ENCODE assay signal across 11 cellular contexts in the genomic region with DNA sequence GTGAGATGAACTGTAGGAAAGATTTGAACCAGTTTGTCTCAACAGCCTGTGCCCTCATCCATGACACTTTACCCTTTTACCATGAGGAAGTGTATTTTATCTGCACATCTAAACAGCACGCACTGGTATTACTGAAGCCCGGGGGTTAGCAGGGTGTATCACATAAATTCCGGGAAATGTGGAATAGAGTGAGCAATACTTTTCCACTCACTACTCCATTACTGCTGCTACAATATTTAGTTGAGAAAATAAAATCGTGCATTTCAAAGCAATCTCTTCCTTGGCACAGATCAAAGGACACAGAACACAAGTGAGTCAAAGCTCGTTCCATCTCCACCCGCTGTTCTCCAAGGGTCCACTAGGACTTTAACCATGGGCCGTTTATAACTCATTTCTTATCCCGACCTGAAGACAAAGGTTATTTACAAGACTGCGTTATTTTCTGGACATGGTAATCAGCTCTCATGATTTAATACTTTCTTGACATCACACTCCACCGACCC. TPM values are rescaled to one million over a fixed set of nuclear protein-coding genes. Genes with fewer than 3 reads are reported as not detected.
DNase-seq lines count a peak whose midpoint lies in the region; ATAC-seq and TF ChIP-seq lines count a peak whose summit lies in the region.
"Had no signal": no experiment of that assay in that cellular context is flagged by ENCODE, and none has a peak within 500 bp of the region (broad histone marks: within the 10 kb centered on the region; RNA-seq: fewer than 3 reads in every experiment).

No MANE protein-coding gene starts in this region.

- H3K4me3 ChIP-seq in endodermal cell (ENCODE audit: low read length) = no peak overlapping the region
- no peak overlapping the region for H3K4me3 ChIP-seq in trophoblast cell (ENCODE audit: low read depth, low read length)
- H3K4me3 ChIP-seq in ascending aorta = no peak overlapping the region
- H3K4me3 ChIP-seq: adrenal gland had no signal

- H3K36me3 ChIP-seq in endodermal cell (ENCODE audit: control insufficient read depth, insufficient read depth, low read length) (peaks cover 11% of the 10 kb centered on the region), trophoblast cell (ENCODE audit: control insufficient read depth in 1 of 2, insufficient read depth in 2 of 2, low read length in 2 of 2) (peaks cover 3% of the 10 kb centered on the region in 2 experiments), ascending aorta (no peaks in the 10 kb centered on the region)
- H3K36me3 ChIP-seq: adrenal gland had no signal

- H3K27me3 ChIP-seq in endodermal cell (ENCODE audit: control insufficient read depth, insufficient read depth, low read length, poor library complexity, severe bottlenecking) (no peaks in the 10 kb centered on the region), trophoblast cell (ENCODE audit: insufficient read depth, low read length) (no peaks in the 10 kb centered on the region), ascending aorta (no peaks in the 10 kb centered on the region)
- H3K27me3 ChIP-seq: adrenal gland had no signal

- no peak overlapping the region for H3K27ac Mint-ChIP-seq in endodermal cell

- H3K27ac ChIP-seq in endodermal cell (ENCODE audit: low read depth, low read length) (no peak overlapping the region), trophoblast cell (ENCODE audit: low read depth, low read length) (no peak overlapping the region), ascending aorta (no peak overlapping the region)
- H3K27ac ChIP-seq: VCaP had no signal

- no peak overlapping the region for H3K4me2 ChIP-seq in trophoblast cell (ENCODE audit: low read length)

- H3K4me1 Mint-ChIP-seq in endodermal cell = peaks cover 63% of the 10 kb centered on the region

- H3K4me1 ChIP-seq in endodermal cell (ENCODE audit: control insufficient read depth, insufficient read depth, low read length) = peaks cover 17% of the 10 kb centered on the region
- peaks cover 0 to 6% of the 10 kb centered on the region in 2 experiments for H3K4me1 ChIP-seq in trophoblast cell (ENCODE audit: control insufficient read depth in 1 of 2, insufficient read depth in 2 of 2, low read length in 2 of 2)
- peaks cover 3 to 18% of the 10 kb centered on the region in 2 donors for H3K4me1 ChIP-seq in ascending aorta

- no peak overlapping the region for H4K91ac ChIP-seq in trophoblast cell (ENCODE audit: low read depth, low read length)

- H4K12ac ChIP-seq in trophoblast cell (ENCODE audit: low read depth, low read length) = no peak overlapping the region

- peak; percentile 19 for DNase-seq in EL
- peak; percentile 78 for DNase-seq in OCI-M1 (lab: John Stamatoyannopoulos, UW)
- DNase-seq in endodermal cell = no peak
- peak; percentile 50 to 77 for DNase-seq in trophoblast cell
- DNase-seq in ascending aorta (ENCODE audit: low spot score in 2 of 2) = no peak
- DNase-seq in activated CD8-positive, alpha-beta memory T cell treated with anti-CD3 and anti-CD28 coated beads, Interleukin-2, amount 50 U/mL, for 4 hours = no peak
- DNase-seq: HCEC 1CT had no signal

- no peaks in the 10 kb centered on the region for H3K79me1 ChIP-seq in trophoblast cell (ENCODE audit: low read length)

- H3K36me3 Mint-ChIP-seq in endodermal cell (ENCODE audit: low read depth) = peaks cover 8% of the 10 kb centered on the region

- H3K9ac ChIP-seq in endodermal cell (ENCODE audit: extremely low read depth, low read length, poor library complexity, severe bottlenecking) (no peak overlapping the region), trophoblast cell (ENCODE audit: low read length) (no peak overlapping the region)

- no peak for ATAC-seq in HG02852 (IDR thresholded peaks at IDR 0.05; ENCODE audit: unreplicated experiment)
- no peak for ATAC-seq in GM21515 (IDR thresholded peaks at IDR 0.05; ENCODE audit: unreplicated experiment)

- H2AFZ ChIP-seq in trophoblast cell (ENCODE audit: insufficient read depth, low read length, poor library complexity) = no peak overlapping the region

- no peak overlapping the region for H3K18ac ChIP-seq in trophoblast cell (ENCODE audit: low read length)

- no peak overlapping the region for H2AK5ac ChIP-seq in trophoblast cell (ENCODE audit: low read length)

- no peak overlapping the region for H4K8ac ChIP-seq in trophoblast cell (ENCODE audit: low read depth, low read length)

- intact Hi-C loops in ascending aorta (cut with DNase I) = no loop called here

- H3K27me3 Mint-ChIP-seq in endodermal cell (ENCODE audit: insufficient read depth) = no peaks in the 10 kb centered on the region

- no peak overlapping the region for H3K4me3 Mint-ChIP-seq in endodermal cell

- H3K79me2 ChIP-seq in trophoblast cell (ENCODE audit: control insufficient read depth, insufficient read depth, low read length, poor library complexity) = peaks cover 16% of the 10 kb centered on the region

- WGBS in endodermal cell (ENCODE audit: insufficient coverage in 1 of 2, insufficient read length in 1 of 2), 2 experiments = 83 to 97% methylated on average over 6 to 9 of the region's 10 CpGs
- WGBS in trophoblast cell (ENCODE audit: extremely low coverage, insufficient coverage, insufficient read length) = no CpG with 5 or more reads among the region's 10 CpGs

- no peak overlapping the region for H2BK12ac ChIP-seq in trophoblast cell (ENCODE audit: low read length)

- H3K23ac ChIP-seq in trophoblast cell (ENCODE audit: low read length) = no peak overlapping the region

- H3K14ac ChIP-seq in trophoblast cell (ENCODE audit: low read length) = no peak overlapping the region

- no peaks in the 10 kb centered on the region for H3K9me3 ChIP-seq in endodermal cell (ENCODE audit: control insufficient read depth, low read length)
- peaks cover 2% of the 10 kb centered on the region for H3K9me3 ChIP-seq in trophoblast cell (ENCODE audit: insufficient read depth, low read depth, low read length)
- no peaks in the 10 kb centered on the region for H3K9me3 ChIP-seq in ascending aorta
- H3K9me3 ChIP-seq: adrenal gland had no signal

- H3K9me3 Mint-ChIP-seq in endodermal cell = no peaks in the 10 kb centered on the region

- H3K4ac ChIP-seq in trophoblast cell (ENCODE audit: low read depth, low read length) = no peak overlapping the region

- H2BK120ac ChIP-seq in trophoblast cell (ENCODE audit: insufficient read depth, low read length, poor library complexity) = no peak overlapping the region

- no peak overlapping the region for H2BK5ac ChIP-seq in trophoblast cell (ENCODE audit: low read depth, low read length, poor library complexity)

- TF ChIP-seq CTCF in endodermal cell (conservative IDR thresholded peaks at IDR 0.05) (peak; percentile 54), ascending aorta (IDR thresholded peaks at IDR 0.05) (no peak)

RNA-seq across cellular contexts. Expression of a gene that starts 35.2 kb away (rescaled TPM):
- total RNA-seq in endodermal cell (100 to 1,000 TPM; 115 to 125 TPM), ascending aorta (35.4 TPM)
- 109 TPM for polyA plus RNA-seq in endodermal cell (2013, experiment 1 of 2)
- 110 TPM for polyA plus RNA-seq in endodermal cell (2013, experiment 2 of 2)
- 105 and 107 TPM in 2 replicates for polyA plus RNA-seq in trophoblast cell (2013)

Comparison
In these comparisons a context has a peak if more than half of its experiments do, and no peak if none do; other contexts are left out.
1. DNase-seq: peak in EL (single experiment), OCI-M1 (single experiment) and trophoblast cell (2 of 2); none in endodermal cell (single experiment), ascending aorta (0 of 2) and activated CD8-positive, alpha-beta memory T cell treated with anti-CD3 and anti-CD28 coated beads, Interleukin-2, amount 50 U/mL, for 4 hours (single experiment).